Comparison of ENCODE assay signal across 13 cellular contexts in the genomic region with DNA sequence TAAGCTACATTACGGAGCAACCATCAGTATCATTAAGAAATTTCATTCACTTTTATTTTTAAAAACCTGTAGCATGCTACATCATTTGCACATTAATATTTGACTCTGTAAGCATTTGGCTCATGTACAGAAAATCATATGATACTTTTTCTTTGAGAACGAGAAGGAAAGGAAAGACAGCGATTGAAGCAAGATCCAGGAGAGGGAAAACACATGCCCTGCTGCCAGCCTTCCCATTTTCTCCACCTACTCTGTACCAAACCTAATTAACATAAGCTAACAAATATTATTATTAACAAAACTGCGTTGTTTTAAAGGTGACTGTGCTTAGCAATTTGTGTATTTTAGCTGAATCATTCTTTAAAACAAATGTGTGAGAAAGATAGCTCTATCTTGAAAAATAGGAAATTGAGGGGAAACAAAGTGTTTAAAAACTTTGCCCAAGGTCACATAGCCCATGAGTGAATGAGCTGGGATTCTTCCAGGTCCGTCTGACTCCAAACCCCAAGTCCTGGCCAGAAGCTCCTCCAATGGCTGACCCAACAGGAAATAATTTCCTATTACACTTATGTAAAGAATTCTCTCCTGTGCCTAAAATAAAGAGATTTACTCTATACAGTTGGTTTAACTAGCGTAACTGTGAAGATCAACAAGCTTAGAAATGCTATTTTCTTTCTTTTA.
DNase-seq lines count a peak whose midpoint lies in the region; ATAC-seq and TF ChIP-seq lines count a peak whose summit lies in the region.
"Had no signal": no experiment of that assay in that cellular context is flagged by ENCODE, and none has a peak within 500 bp of the region (broad histone marks: within the 10 kb centered on the region; RNA-seq: fewer than 3 reads in every experiment).

No MANE protein-coding gene starts in this region.

- TF ChIP-seq CTCF in astrocyte of the cerebellum (IDR thresholded peaks at IDR 0.05; ENCODE audit: low read depth, low read length, missing control alignments) = no peak
- TF ChIP-seq CTCF in sigmoid colon (IDR thresholded peaks at IDR 0.05) = no peak

- TF ChIP-seq POLR2A in sigmoid colon (IDR thresholded peaks at IDR 0.05) = no peak

- peaks cover 0 to 16% (median 11%) of the 10 kb centered on the region in 4 donors for H3K4me1 ChIP-seq in sigmoid colon
- no peaks in the 10 kb centered on the region for H3K4me1 ChIP-seq in Karpas-422 (ENCODE audit: low read length)

- H3K27ac ChIP-seq in sigmoid colon (peak overlapping the region in 3 of 4 donors; percentile 7 to 69 (median 38)), Karpas-422 (ENCODE audit: low read length) (no peak overlapping the region)
- H3K27ac ChIP-seq: KMS-11 had no signal

- 0 out of 2 replicates have a peak, but pooled peaks cover 7% of the 10 kb centered on the region for H3K79me2 ChIP-seq in Karpas-422 (ENCODE audit: low read length)

- DNase-seq in ELR (ENCODE audit: low read depth) (peak; percentile 88), astrocyte of the cerebellum (ENCODE audit: low read depth) (peak; percentile 87), glomerular visceral epithelial cell (ENCODE audit: extremely low spot score) (peak; percentile 29), sigmoid colon (no peak), Karpas-422 (no peak), immature natural killer cell (no peak)
- DNase-seq in activated naive CD4-positive, alpha-beta T cell treated with anti-CD3 and anti-CD28 coated beads, Interleukin-2, amount 50 U/mL, for 16 hours = no peak
- DNase-seq: activated CD4-positive, CD25-positive, alpha-beta regulatory T cell treated with anti-CD3 and anti-CD28 coated beads, Interleukin-2, amount 50 U/mL, for 72 hours; kidney glomerular epithelial cell; NCI-H2227 treated with DMSO at 0.1 percent for 48 hours; RPMI8226 had no signal

- peaks cover 0 to 2% (median 2%) of the 10 kb centered on the region in 3 donors for H3K27me3 Mint-ChIP-seq in immature natural killer cell (ENCODE audit: low read depth in 3 of 3)

- H3K4me1 Mint-ChIP-seq in immature natural killer cell = no peaks in the 10 kb centered on the region

- no peaks in the 10 kb centered on the region for H3K9me3 ChIP-seq in sigmoid colon
- no peaks in the 10 kb centered on the region for H3K9me3 ChIP-seq in Karpas-422 (ENCODE audit: low read length)

- no peak overlapping the region for H3K4me3 ChIP-seq in astrocyte of the cerebellum (ENCODE audit: low read depth, low read length)
- H3K4me3 ChIP-seq in sigmoid colon = no peak overlapping the region
- no peak overlapping the region for H3K4me3 ChIP-seq in Karpas-422 (ENCODE audit: low read length)

- ATAC-seq in GM18909 (IDR thresholded peaks at IDR 0.05; ENCODE audit: poor library complexity, unreplicated experiment) = no peak

- in situ Hi-C loops in astrocyte of the cerebellum (cut with HindIII; ENCODE audit: low sequenced_read_pairs) = no loop called here

- no peak overlapping the region for H2AFZ ChIP-seq in Karpas-422 (ENCODE audit: low read length)

- no peak overlapping the region for H3K4me2 ChIP-seq in Karpas-422 (ENCODE audit: low read depth, low read length, poor library complexity, severe bottlenecking)
- H3K4me2 ChIP-seq: KMS-11 had no signal

- H3K9me3 Mint-ChIP-seq in immature natural killer cell = peaks cover 0 to 32% (median 10%) of the 10 kb centered on the region in 6 donors

- H3K9me2 ChIP-seq in Karpas-422 (replicated peaks; ENCODE audit: insufficient read depth, low read length) = no peaks in the 10 kb centered on the region

- TF ChIP-seq EP300 in sigmoid colon (IDR thresholded peaks at IDR 0.05) = no peak

- intact Hi-C loops in sigmoid colon (cut with DNase I) = no loop called here

- no peaks in the 10 kb centered on the region for H4K20me1 ChIP-seq in Karpas-422 (ENCODE audit: insufficient read depth, low read depth, low read length)

- H3K9ac ChIP-seq in Karpas-422 (ENCODE audit: low read length) = no peak overlapping the region
- H3K9ac ChIP-seq: KMS-11 had no signal

- no peaks in the 10 kb centered on the region for H3K36me3 ChIP-seq in sigmoid colon
- H3K36me3 ChIP-seq in Karpas-422 (ENCODE audit: insufficient read depth, low read length) = no peaks in the 10 kb centered on the region

- H3K27ac Mint-ChIP-seq in immature natural killer cell = no peak overlapping the region

- H3K4me3 Mint-ChIP-seq in immature natural killer cell = no peak overlapping the region

- no peaks in the 10 kb centered on the region for H3K36me3 Mint-ChIP-seq in immature natural killer cell

- H3K27me3 ChIP-seq in sigmoid colon (no peaks in the 10 kb centered on the region), Karpas-422 (ENCODE audit: low read length) (no peaks in the 10 kb centered on the region)

- 59 to 65% methylated on average over 6 of the region's 6 CpGs for WGBS in sigmoid colon, 2 donors

Comparison
In these comparisons a context has a peak if more than half of its experiments do, and no peak if none do; other contexts are left out.
1. DNase-seq: peak in ELR (single experiment), astrocyte of the cerebellum (single experiment) and glomerular visceral epithelial cell (single experiment); none in sigmoid colon (single experiment), activated naive CD4-positive, alpha-beta T cell treated with anti-CD3 and anti-CD28 coated beads, Interleukin-2, amount 50 U/mL, for 16 hours (single experiment), Karpas-422 (single experiment) and immature natural killer cell (0 of 3).